20 cellular contexts compared by ENCODE assay signal in the genomic region with DNA sequence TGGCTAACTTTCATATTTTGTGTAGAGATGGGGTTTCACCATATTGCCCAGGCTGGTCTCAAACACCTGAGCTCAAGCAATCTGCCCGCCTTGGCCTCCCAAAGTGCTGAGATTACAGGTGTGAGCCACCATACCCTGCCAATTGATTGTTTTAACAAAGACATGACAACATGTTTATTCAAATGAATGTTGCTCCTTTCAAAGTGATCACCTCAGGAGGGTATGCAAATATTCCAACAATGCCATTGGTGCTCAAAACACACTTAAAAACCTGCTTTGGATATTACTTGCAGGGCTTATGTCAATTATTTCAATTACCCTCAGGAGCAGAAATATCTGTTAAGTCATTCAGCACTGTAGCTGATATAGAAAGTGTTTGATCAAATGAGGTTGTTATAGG. TPM values are rescaled to one million over a fixed set of nuclear protein-coding genes. Genes with fewer than 3 reads are reported as not detected.
DNase-seq lines count a peak whose midpoint lies in the region; ATAC-seq and TF ChIP-seq lines count a peak whose summit lies in the region.
"Had no signal": no experiment of that assay in that cellular context is flagged by ENCODE, and none has a peak within 500 bp of the region (broad histone marks: within the 10 kb centered on the region; RNA-seq: fewer than 3 reads in every experiment).

No MANE protein-coding gene starts in this region.

- no peak overlapping the region for H3K4me3 Mint-ChIP-seq in GM23338
- H3K4me3 Mint-ChIP-seq in activated naive CD8-positive, alpha-beta T cell treated with anti-CD3 and anti-CD28 coated beads, Interleukin-2, amount 50 U/mL, for 24 hours, result no peak overlapping the region
- H3K4me3 Mint-ChIP-seq in naive thymus-derived CD4-positive, alpha-beta T cell, result no peak overlapping the region
- H3K4me3 Mint-ChIP-seq: IgD-negative memory B cell had no signal

- no peaks in the 10 kb centered on the region for H4K20me1 ChIP-seq in GM23338 (replicated peaks; ENCODE audit: insufficient read depth)
- H4K20me1 ChIP-seq: BLaER1 had no signal

- H3K4me1 Mint-ChIP-seq in GM23338, result peaks cover 9% of the 10 kb centered on the region
- H3K4me1 Mint-ChIP-seq in activated naive CD8-positive, alpha-beta T cell treated with anti-CD3 and anti-CD28 coated beads, Interleukin-2, amount 50 U/mL, for 24 hours, result peaks cover 37% of the 10 kb centered on the region
- H3K4me1 Mint-ChIP-seq in naive thymus-derived CD4-positive, alpha-beta T cell, result peaks cover 16 to 51% (median 34%) of the 10 kb centered on the region in 7 donors

- H3K27me3 ChIP-seq in GM23338 (ENCODE audit: insufficient read depth), result no peaks in the 10 kb centered on the region
- H3K27me3 ChIP-seq in naive thymus-derived CD4-positive, alpha-beta T cell (ENCODE audit: control insufficient read depth in 2 of 2, insufficient read depth in 2 of 2, low read length in 2 of 2), result no peaks in the 10 kb centered on the region
- H3K27me3 ChIP-seq: BLaER1 had no signal

- H3K79me2 ChIP-seq in GM23338 (replicated peaks; ENCODE audit: insufficient read depth), result no peaks in the 10 kb centered on the region

- 0 out of 2 replicates have a peak, but pooled peaks cover 5% of the 10 kb centered on the region for H3K4me1 ChIP-seq in GM23338 (ENCODE audit: insufficient read depth)
- H3K4me1 ChIP-seq in naive thymus-derived CD4-positive, alpha-beta T cell (ENCODE audit: control insufficient read depth in 2 of 2, insufficient read depth in 2 of 2, low read length in 2 of 2), result peaks cover 11 to 12% of the 10 kb centered on the region in 2 donors

- no peak for TF ChIP-seq CTCF in GM23338 (conservative IDR thresholded peaks at IDR 0.05; ENCODE audit: low read depth in 2 of 2)

- H3K27ac ChIP-seq in GM23338 (ENCODE audit: low read depth), result no peak overlapping the region
- H3K27ac ChIP-seq in naive thymus-derived CD4-positive, alpha-beta T cell (ENCODE audit: low read depth, low read length), result no peak overlapping the region
- H3K27ac ChIP-seq: BLaER1, RWPE1 had no signal

- no peak overlapping the region for H3K4me2 ChIP-seq in GM23338
- H3K4me2 ChIP-seq: BLaER1, SK-N-SH had no signal

- H3K9me2 ChIP-seq in GM23338 (ENCODE audit: insufficient read depth), result 0 out of 2 replicates have a peak, but pooled peaks cover 8% of the 10 kb centered on the region
- H3K9me2 ChIP-seq: SK-N-SH had no signal

- no peak overlapping the region for H3K27ac Mint-ChIP-seq in GM23338
- peak overlapping the region; percentile 5 for H3K27ac Mint-ChIP-seq in activated naive CD8-positive, alpha-beta T cell treated with anti-CD3 and anti-CD28 coated beads, Interleukin-2, amount 50 U/mL, for 24 hours
- peak overlapping the region in 5 of 9 donors; percentile 32 to 65 (median 60) for H3K27ac Mint-ChIP-seq in naive thymus-derived CD4-positive, alpha-beta T cell

- H3K36me3 Mint-ChIP-seq in GM23338 (ENCODE audit: low read depth), result no peaks in the 10 kb centered on the region
- H3K36me3 Mint-ChIP-seq in activated naive CD8-positive, alpha-beta T cell treated with anti-CD3 and anti-CD28 coated beads, Interleukin-2, amount 50 U/mL, for 24 hours (ENCODE audit: low read depth), result peaks cover 62% of the 10 kb centered on the region
- peaks cover 18 to 65% (median 39%) of the 10 kb centered on the region in 5 donors for H3K36me3 Mint-ChIP-seq in naive thymus-derived CD4-positive, alpha-beta T cell
- H3K36me3 Mint-ChIP-seq: IgD-negative memory B cell had no signal

- ATAC-seq in GM23338 (peak; percentile 48; the same call in 2 of the 3 replicates), GM19035 (IDR thresholded peaks at IDR 0.05; ENCODE audit: unreplicated experiment) (no peak)
- no peak for ATAC-seq in activated naive CD8-positive, alpha-beta T cell treated with anti-CD3 and anti-CD28 coated beads, Interleukin-2, amount 50 U/mL, for 24 hours
- no peak for ATAC-seq in naive thymus-derived CD4-positive, alpha-beta T cell

- no peak overlapping the region for H3K4me3 ChIP-seq in GM23338
- H3K4me3 ChIP-seq in naive thymus-derived CD4-positive, alpha-beta T cell (ENCODE audit: low read length), result no peak overlapping the region
- H3K4me3 ChIP-seq: BLaER1 had no signal

- CTCF ChIA-PET in naive thymus-derived CD4-positive, alpha-beta T cell (lab: Charles Lee), result interaction anchor here (1.1 to 1.2 kb wide), 2 partner anchors 91 to 146 kb away, joined by 4 to 5 read pairs; partner anchors contain the start of gene ATP2B4

- H3K36me3 ChIP-seq in GM23338 (ENCODE audit: insufficient read depth), result no peaks in the 10 kb centered on the region
- H3K36me3 ChIP-seq in naive thymus-derived CD4-positive, alpha-beta T cell (ENCODE audit: control insufficient read depth in 2 of 3, insufficient read depth in 3 of 3, low read length in 3 of 3), result peaks cover 17 to 54% (median 24%) of the 10 kb centered on the region in 3 experiments

- intact Hi-C loops in naive thymus-derived CD4-positive, alpha-beta T cell (cut with micrococcal nuclease), result no loop called here

- H3K27me3 Mint-ChIP-seq in GM23338 (ENCODE audit: insufficient read depth, low read depth, poor library complexity), result peaks cover 8% of the 10 kb centered on the region
- H3K27me3 Mint-ChIP-seq in activated naive CD8-positive, alpha-beta T cell treated with anti-CD3 and anti-CD28 coated beads, Interleukin-2, amount 50 U/mL, for 24 hours, result no peaks in the 10 kb centered on the region
- no peaks in the 10 kb centered on the region for H3K27me3 Mint-ChIP-seq in naive thymus-derived CD4-positive, alpha-beta T cell

- H3F3A ChIP-seq in GM23338 (replicated peaks; ENCODE audit: low read depth), result no peaks in the 10 kb centered on the region

- no peak overlapping the region for H2AFZ ChIP-seq in GM23338

- H3K9me3 ChIP-seq in naive thymus-derived CD4-positive, alpha-beta T cell (ENCODE audit: control insufficient read depth in 2 of 3, low read length in 3 of 3), result no peaks in the 10 kb centered on the region
- H3K9me3 ChIP-seq: BLaER1, SK-N-SH had no signal

- POLR2A ChIA-PET in naive thymus-derived CD4-positive, alpha-beta T cell (lab: Charles Lee), result interaction anchor here (1.8 kb wide), 1 partner anchor 8 kb away, joined by 4 read pairs; the partner anchor contains the start of gene LAX1

- no peaks in the 10 kb centered on the region for H3K9me3 Mint-ChIP-seq in GM23338
- no peaks in the 10 kb centered on the region for H3K9me3 Mint-ChIP-seq in activated naive CD8-positive, alpha-beta T cell treated with anti-CD3 and anti-CD28 coated beads, Interleukin-2, amount 50 U/mL, for 24 hours
- no peaks in the 10 kb centered on the region for H3K9me3 Mint-ChIP-seq in naive thymus-derived CD4-positive, alpha-beta T cell
- H3K9me3 Mint-ChIP-seq: IgD-negative memory B cell had no signal

- DNase-seq in GM23338 (ENCODE audit: low spot score) (peak; percentile 37), NCI-H69 (lab: John Stamatoyannopoulos, UW) (peak; percentile 50), H4 (ENCODE audit: low spot score) (no peak), epidermal melanocyte (ENCODE audit: insufficient read length, low spot score) (no peak)
- DNase-seq in activated naive CD8-positive, alpha-beta T cell treated with anti-CD3 and anti-CD28 coated beads, Interleukin-2, amount 50 U/mL, for 24 hours, result no peak
- DNase-seq in naive thymus-derived CD4-positive, alpha-beta T cell, result no peak
- DNase-seq: DMS53; GDM1; NCI-H1105 treated with DMSO at 0.1 percent for 48 hours; NCI-H2081; NCI-H2171 treated with DMSO at 0.1 percent for 48 hours; NCI-H446; NCI-H748 treated with DMSO at 0.1 percent for 48 hours; NK-92 treated with Interleukin-12 subunit alpha and Interleukin-12 subunit beta, amount 100 ng/mL, for 24 hours; SHP77 treated with DMSO at 0.1 percent for 48 hours; SK-N-SH had no signal

TF ChIP-seq in GM23338, 12 proteins besides CTCF, POLR2A, EP300 and RAD21:
- TF ChIP-seq STAT1 (IDR thresholded peaks at IDR 0.05; ENCODE audit: unreplicated experiment) (no peak), NANOG (IDR thresholded peaks at IDR 0.05; ENCODE audit: borderline replicate concordance) (peak; percentile 42; the same call in 1 of the 2 replicates)

RNA-seq across cellular contexts. Expression of gene LAX1, which starts 7.9 kb away (rescaled TPM):
- not detected in 2 replicates for total RNA-seq in GM23338 (2014; rRNA removed; shearing (Covaris generic))
- not detected in 2 replicates for polyA plus RNA-seq in GM23338 (2016; fragmentation: Nextera tagmentation; extraction: Ambion mirVana)
- total RNA-seq in naive thymus-derived CD4-positive, alpha-beta T cell, result 10 to 100 TPM; 12.9 to 36.1 (median 18.6) TPM
- 10 to 100 TPM; 16.5 to 38.6 TPM for polyA plus RNA-seq in naive thymus-derived CD4-positive, alpha-beta T cell
- not detected in 2 replicates for total RNA-seq in H4 (2014; rRNA removed; shearing (Covaris generic))

RNA-seq across cellular contexts. Expression of gene ZBED6, which starts 22.6 kb away (rescaled TPM):
- 4.8 and 9.0 TPM in 2 replicates for total RNA-seq in GM23338 (2014; rRNA removed; shearing (Covaris generic))
- polyA plus RNA-seq in GM23338 (2016; fragmentation: Nextera tagmentation; extraction: Ambion mirVana), result 1.9 and 2.5 TPM in 2 replicates
- 10 to 100 TPM; 23.8 to 36.1 (median 31.9) TPM for total RNA-seq in naive thymus-derived CD4-positive, alpha-beta T cell
- polyA plus RNA-seq in naive thymus-derived CD4-positive, alpha-beta T cell, result 1 to 10 TPM; 1.1 to 2.2 TPM
- 7.1 and 8.0 TPM in 2 replicates for total RNA-seq in H4 (2014; rRNA removed; shearing (Covaris generic))

RNA-seq across cellular contexts. Expression of gene ZC3H11A, which starts 22.6 kb away (rescaled TPM):
- 81.1 and 97.3 TPM in 2 replicates for total RNA-seq in GM23338 (2014; rRNA removed; shearing (Covaris generic))
- 25.8 and 28.2 TPM in 2 replicates for polyA plus RNA-seq in GM23338 (2016; fragmentation: Nextera tagmentation; extraction: Ambion mirVana)
- total RNA-seq in naive thymus-derived CD4-positive, alpha-beta T cell, result 100 to 1,000 TPM in 2 of 5 experiments, 10 to 100 TPM in 3; 70.9 to 138 (median 91.6) TPM
- 10 to 100 TPM; 58.0 to 67.7 TPM for polyA plus RNA-seq in naive thymus-derived CD4-positive, alpha-beta T cell
- 52.5 and 69.9 TPM in 2 replicates for total RNA-seq in H4 (2014; rRNA removed; shearing (Covaris generic))

Comparison
In these comparisons a context has a peak if more than half of its experiments do, and no peak if none do; other contexts are left out.
1. DNase-seq: peak in GM23338 (single experiment) and NCI-H69 (single experiment); none in activated naive CD8-positive, alpha-beta T cell treated with anti-CD3 and anti-CD28 coated beads, Interleukin-2, amount 50 U/mL, for 24 hours (single experiment), naive thymus-derived CD4-positive, alpha-beta T cell (0 of 9), H4 (single experiment) and epidermal melanocyte (single experiment).
2. RNA of gene LAX1, which starts 7.9 kb away (total RNA-seq): 12.9 to 36.1 TPM in naive thymus-derived CD4-positive, alpha-beta T cell; not detected in H4 and not detected in GM23338; every median in the first group is over 10 times any median in the second.